In genomic region chr12:101379149-101379548, GRCh38 we compare ENCODE assay signal across 20 cellular contexts. TPM values are rescaled to one million over a fixed set of nuclear protein-coding genes. Genes with fewer than 3 reads are reported as not detected.
DNase-seq lines count a peak whose midpoint lies in the region; ATAC-seq lines count a peak whose summit lies in the region.
"Had no signal": no experiment of that assay in that cellular context is flagged by ENCODE, and none has a peak within 500 bp of the region (broad histone marks: within the 10 kb centered on the region; RNA-seq: fewer than 3 reads in every experiment).

No MANE protein-coding gene starts in this region.

- DNase-seq in activated T-cell treated with anti-CD3 and anti-CD28 coated beads, Interleukin-2, amount 50 U/mL, for 72 hours: no peak
- DNase-seq in activated T-cell treated with anti-CD3 and anti-CD28 coated beads, Interleukin-2, amount 50 U/mL, for 48 hours: no peak
- no peak for DNase-seq in central memory CD8-positive, alpha-beta T cell (ENCODE audit: low spot score in 2 of 2)
- no peak for DNase-seq in naive thymus-derived CD4-positive, alpha-beta T cell
- DNase-seq in stimulated activated effector memory CD8-positive, alpha-beta T cell treated with anti-CD3 and anti-CD28 coated beads, Interleukin-12 subunit alpha, Interleukin-12 subunit beta, amount 100 ng/mL, for 72 hours (ENCODE audit: low spot score in 2 of 2): no peak
- no peak for DNase-seq in medulla oblongata (ENCODE audit: extremely low spot score)
- no peak for DNase-seq in dermis blood vessel endothelial cell
- DNase-seq: CD8-positive, alpha-beta memory T cell; COR-L47; DMS 273 treated with DMSO at 0.1 percent for 48 hours; DMS53; DND-41; EL; GM23248; HCEC 1CT had no signal

- no peak overlapping the region for H3K4me3 ChIP-seq in naive thymus-derived CD4-positive, alpha-beta T cell (ENCODE audit: low read length)
- H3K4me3 ChIP-seq: BLaER1 treated with 17β-estradiol and CSF1 and Interleukin-3, amounts not matched to agents 10 nM and 100 nM; GM12878; GM23248 had no signal

- H3K4me3 Mint-ChIP-seq in activated T-cell treated with anti-CD3 and anti-CD28 coated beads, Interleukin-2, amount 50 U/mL, for 72 hours: no peak overlapping the region
- no peak overlapping the region for H3K4me3 Mint-ChIP-seq in central memory CD8-positive, alpha-beta T cell
- no peak overlapping the region for H3K4me3 Mint-ChIP-seq in naive thymus-derived CD4-positive, alpha-beta T cell
- no peak overlapping the region for H3K4me3 Mint-ChIP-seq in stimulated activated effector memory CD8-positive, alpha-beta T cell treated with anti-CD3 and anti-CD28 coated beads, Interleukin-12 subunit alpha, Interleukin-12 subunit beta, amount 100 ng/mL, for 72 hours
- H3K4me3 Mint-ChIP-seq: B cell; CD8-positive, alpha-beta memory T cell had no signal

- H3K4me1 Mint-ChIP-seq in activated T-cell treated with anti-CD3 and anti-CD28 coated beads, Interleukin-2, amount 50 U/mL, for 72 hours (ENCODE audit: low read depth): no peaks in the 10 kb centered on the region
- no peaks in the 10 kb centered on the region for H3K4me1 Mint-ChIP-seq in central memory CD8-positive, alpha-beta T cell
- H3K4me1 Mint-ChIP-seq in naive thymus-derived CD4-positive, alpha-beta T cell: no peaks in the 10 kb centered on the region
- peaks cover 6% of the 10 kb centered on the region for H3K4me1 Mint-ChIP-seq in stimulated activated effector memory CD8-positive, alpha-beta T cell treated with anti-CD3 and anti-CD28 coated beads, Interleukin-12 subunit alpha, Interleukin-12 subunit beta, amount 100 ng/mL, for 72 hours
- H3K4me1 Mint-ChIP-seq: B cell had no signal

- intact Hi-C loops in naive thymus-derived CD4-positive, alpha-beta T cell (cut with micrococcal nuclease): no loop called here

- H3K27me3 Mint-ChIP-seq in activated T-cell treated with anti-CD3 and anti-CD28 coated beads, Interleukin-2, amount 50 U/mL, for 72 hours (ENCODE audit: low read depth): no peaks in the 10 kb centered on the region
- no peaks in the 10 kb centered on the region for H3K27me3 Mint-ChIP-seq in central memory CD8-positive, alpha-beta T cell
- no peaks in the 10 kb centered on the region for H3K27me3 Mint-ChIP-seq in naive thymus-derived CD4-positive, alpha-beta T cell
- H3K27me3 Mint-ChIP-seq: B cell; CD8-positive, alpha-beta memory T cell had no signal

- peaks cover 0 to 60% (median 4%) of the 10 kb centered on the region in 3 experiments for H3K36me3 ChIP-seq in naive thymus-derived CD4-positive, alpha-beta T cell (ENCODE audit: control insufficient read depth in 2 of 3, insufficient read depth in 3 of 3, low read length in 3 of 3)

- H3K4me1 ChIP-seq in naive thymus-derived CD4-positive, alpha-beta T cell (ENCODE audit: control insufficient read depth in 2 of 2, insufficient read depth in 2 of 2, low read length in 2 of 2): no peaks in the 10 kb centered on the region
- H3K4me1 ChIP-seq: BLaER1 treated with 17β-estradiol and CSF1 and Interleukin-3, amounts not matched to agents 10 nM and 100 nM had no signal

- no peaks in the 10 kb centered on the region for H3K27me3 ChIP-seq in naive thymus-derived CD4-positive, alpha-beta T cell (ENCODE audit: control insufficient read depth in 2 of 2, insufficient read depth in 2 of 2, low read length in 2 of 2)
- H3K27me3 ChIP-seq: BLaER1 treated with 17β-estradiol and CSF1 and Interleukin-3, amounts not matched to agents 10 nM and 100 nM had no signal

- no peaks in the 10 kb centered on the region for H3K9me3 Mint-ChIP-seq in activated T-cell treated with anti-CD3 and anti-CD28 coated beads, Interleukin-2, amount 50 U/mL, for 72 hours
- no peaks in the 10 kb centered on the region for H3K9me3 Mint-ChIP-seq in central memory CD8-positive, alpha-beta T cell
- no peaks in the 10 kb centered on the region for H3K9me3 Mint-ChIP-seq in naive thymus-derived CD4-positive, alpha-beta T cell
- H3K9me3 Mint-ChIP-seq in stimulated activated effector memory CD8-positive, alpha-beta T cell treated with anti-CD3 and anti-CD28 coated beads, Interleukin-12 subunit alpha, Interleukin-12 subunit beta, amount 100 ng/mL, for 72 hours: no peaks in the 10 kb centered on the region
- H3K9me3 Mint-ChIP-seq: CD8-positive, alpha-beta memory T cell had no signal

- no peak for ATAC-seq in activated T-cell treated with anti-CD3 and anti-CD28 coated beads, Interleukin-2, amount 50 U/mL, for 72 hours (replicated peaks in 1 of 2)
- ATAC-seq in central memory CD8-positive, alpha-beta T cell (replicated peaks; ENCODE audit: extremely low read depth, poor library complexity, severe bottlenecking): no peak
- ATAC-seq in naive thymus-derived CD4-positive, alpha-beta T cell: no peak
- ATAC-seq in stimulated activated effector memory CD8-positive, alpha-beta T cell treated with anti-CD3 and anti-CD28 coated beads, Interleukin-12 subunit alpha, Interleukin-12 subunit beta, amount 100 ng/mL, for 72 hours: no peak
- no peak for ATAC-seq in HG02981 (IDR thresholded peaks at IDR 0.05; ENCODE audit: unreplicated experiment)
- ATAC-seq: GM12878 had no signal

- peaks cover 11 to 32% of the 10 kb centered on the region in 2 donors for H3K36me3 Mint-ChIP-seq in activated T-cell treated with anti-CD3 and anti-CD28 coated beads, Interleukin-2, amount 50 U/mL, for 72 hours (ENCODE audit: insufficient read depth in 2 of 2)
- peaks cover 41% of the 10 kb centered on the region for H3K36me3 Mint-ChIP-seq in central memory CD8-positive, alpha-beta T cell (ENCODE audit: insufficient read depth)
- H3K36me3 Mint-ChIP-seq in naive thymus-derived CD4-positive, alpha-beta T cell: peaks cover 19 to 59% (median 37%) of the 10 kb centered on the region in 5 donors
- H3K36me3 Mint-ChIP-seq in stimulated activated effector memory CD8-positive, alpha-beta T cell treated with anti-CD3 and anti-CD28 coated beads, Interleukin-12 subunit alpha, Interleukin-12 subunit beta, amount 100 ng/mL, for 72 hours: peaks cover 95% of the 10 kb centered on the region

- H3K9me3 ChIP-seq in naive thymus-derived CD4-positive, alpha-beta T cell (ENCODE audit: control insufficient read depth in 2 of 3, low read length in 3 of 3): no peaks in the 10 kb centered on the region
- H3K9me3 ChIP-seq: BLaER1 treated with 17β-estradiol and CSF1 and Interleukin-3, amounts not matched to agents 10 nM and 100 nM had no signal

- POLR2A ChIA-PET in naive thymus-derived CD4-positive, alpha-beta T cell (lab: Charles Lee): interaction anchor here (0.7 to 0.8 kb wide), 2 partner anchors 32 to 64 kb away, joined by 4 to 9 read pairs; no protein-coding TSS in a partner anchor

- peak overlapping the region; percentile 56 for H3K27ac Mint-ChIP-seq in activated T-cell treated with anti-CD3 and anti-CD28 coated beads, Interleukin-2, amount 50 U/mL, for 72 hours
- peak overlapping the region; percentile 48 for H3K27ac Mint-ChIP-seq in central memory CD8-positive, alpha-beta T cell (ENCODE audit: low read depth)
- H3K27ac Mint-ChIP-seq in naive thymus-derived CD4-positive, alpha-beta T cell: peak overlapping the region in 5 of 9 donors; percentile 24 to 38 (median 37)
- peak overlapping the region; percentile 9 for H3K27ac Mint-ChIP-seq in stimulated activated effector memory CD8-positive, alpha-beta T cell treated with anti-CD3 and anti-CD28 coated beads, Interleukin-12 subunit alpha, Interleukin-12 subunit beta, amount 100 ng/mL, for 72 hours
- H3K27ac Mint-ChIP-seq: B cell had no signal

- H3K27ac ChIP-seq in naive thymus-derived CD4-positive, alpha-beta T cell (ENCODE audit: low read depth, low read length): no peak overlapping the region
- H3K27ac ChIP-seq: BLaER1 treated with 17β-estradiol and CSF1 and Interleukin-3, amounts not matched to agents 10 nM and 100 nM; GM23248; HL-60 had no signal

- CTCF ChIA-PET in naive thymus-derived CD4-positive, alpha-beta T cell (lab: Charles Lee): no interaction called here

RNA-seq across cellular contexts. Expression of gene ARL1, which starts 28.4 kb away (rescaled TPM):
- 10 to 100 TPM; 61.1 to 68.9 TPM for total RNA-seq in activated T-cell treated with anti-CD3 and anti-CD28 coated beads, Interleukin-2, amount 50 U/mL, for 72 hours
- total RNA-seq in naive thymus-derived CD4-positive, alpha-beta T cell: 10 to 100 TPM; 26.2 to 48.4 (median 39.3) TPM
- 10 to 100 TPM; 28.9 to 31.6 TPM for polyA plus RNA-seq in naive thymus-derived CD4-positive, alpha-beta T cell
- 105 and 138 TPM in 2 replicates for total RNA-seq in dermis blood vessel endothelial cell
